In genomic region chr10:113454341-113455061, GRCh38 we compare ENCODE assay signal across 8 cellular contexts.
A peak's percentile ranks its signal among the peaks of the same experiment; 100 is the strongest.
DNase-seq lines count a peak whose midpoint lies in the region; FAIRE-seq and TF ChIP-seq lines count a peak whose summit lies in the region.

No MANE protein-coding gene starts in this region.

- intact Hi-C loops in ascending aorta (cut with DNase I), result loop anchor here (5.0 kb wide), 1 partner anchor 62 kb away; no protein-coding TSS in a partner anchor

- no peaks in the 10 kb centered on the region for H3K9me3 ChIP-seq in ascending aorta

- H3K4me3 ChIP-seq in ascending aorta, result peak overlapping the region; percentile 35 to 58

- no peaks in the 10 kb centered on the region for H3K27me3 ChIP-seq in ascending aorta

- DNase-seq in activated CD8-positive, alpha-beta memory T cell treated with anti-CD3 and anti-CD28 coated beads, Interleukin-2, amount 50 U/mL, for 48 hours, result peak; percentile 59
- no peak for DNase-seq in activated CD8-positive, alpha-beta memory T cell treated with anti-CD3 and anti-CD28 coated beads for 24 hours
- peak in 1 of 2 donors; percentile 70 for DNase-seq in ascending aorta (ENCODE audit: low spot score in 2 of 2)
- DNase-seq in iPS DF 19.7 (ENCODE audit: low read depth, low spot score), result peak; percentile 33
- peak; percentile 5 for DNase-seq in stimulated activated CD4-positive, alpha-beta T cell treated with anti-CD3 and anti-CD28 coated beads, Interleukin-4, amount 100 ng/mL, for 1 hour
- no peak for DNase-seq in RCC 7860 (ENCODE audit: low spot score)
- no peak for DNase-seq in middle frontal gyrus (ENCODE audit: extremely low spot score, low spot score)

- TF ChIP-seq CTCF in LNCAP (IDR thresholded peaks at IDR 0.05) (peak; percentile 93), ascending aorta (IDR thresholded peaks at IDR 0.05) (peak; percentile 47 to 78 (median 48))

- H3K27ac ChIP-seq in ascending aorta, result no peak overlapping the region

- no peak for FAIRE-seq in RCC 7860 (lab: Jason Lieb, UNC)

- no peaks in the 10 kb centered on the region for H3K4me1 ChIP-seq in ascending aorta

- H3K36me3 ChIP-seq in ascending aorta, result no peaks in the 10 kb centered on the region

Comparison
In these comparisons a context has a peak if more than half of its experiments do, and no peak if none do; other contexts are left out.
1. DNase-seq: peak in activated CD8-positive, alpha-beta memory T cell treated with anti-CD3 and anti-CD28 coated beads, Interleukin-2, amount 50 U/mL, for 48 hours (single experiment), iPS DF 19.7 (single experiment) and stimulated activated CD4-positive, alpha-beta T cell treated with anti-CD3 and anti-CD28 coated beads, Interleukin-4, amount 100 ng/mL, for 1 hour (single experiment); none in activated CD8-positive, alpha-beta memory T cell treated with anti-CD3 and anti-CD28 coated beads for 24 hours (single experiment), RCC 7860 (single experiment) and middle frontal gyrus (single experiment).